16 cellular contexts compared by ENCODE assay signal in the genomic region with DNA sequence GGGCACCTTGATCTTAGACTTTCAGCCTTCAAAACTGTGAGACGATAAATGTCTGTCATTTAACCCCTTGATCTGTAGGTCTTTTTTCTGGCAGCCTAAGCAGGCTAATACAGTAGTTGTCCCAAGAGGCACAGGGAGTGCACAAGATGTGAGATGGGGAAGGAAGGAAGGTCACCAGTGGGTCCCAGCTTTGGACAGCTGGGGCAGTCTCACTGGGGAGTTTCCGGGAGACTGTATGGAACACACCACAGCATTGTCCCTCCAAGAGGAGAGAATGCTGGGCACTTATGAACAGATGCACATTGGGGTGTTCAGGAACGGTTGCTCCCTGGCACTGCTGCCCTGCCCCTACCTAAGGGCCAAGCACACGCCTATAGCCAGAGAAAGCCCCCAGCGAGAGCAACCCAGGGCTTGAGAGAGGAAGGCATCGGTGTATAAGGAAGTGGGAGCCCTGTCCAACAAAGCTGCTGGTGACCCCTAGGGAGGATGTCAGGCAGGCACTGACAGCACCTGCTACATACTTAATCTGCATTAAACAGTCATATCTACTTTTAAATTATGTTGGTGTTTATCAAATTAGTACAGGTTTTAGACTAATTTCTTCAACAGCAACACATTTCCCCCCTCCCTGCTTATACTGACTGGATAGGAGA. TPM values are rescaled to one million over a fixed set of nuclear protein-coding genes. Genes with fewer than 3 reads are reported as not detected.
DNase-seq lines count a peak whose midpoint lies in the region; ATAC-seq and TF ChIP-seq lines count a peak whose summit lies in the region.
"Had no signal": no experiment of that assay in that cellular context is flagged by ENCODE, and none has a peak within 500 bp of the region (broad histone marks: within the 10 kb centered on the region; RNA-seq: fewer than 3 reads in every experiment).

No MANE protein-coding gene starts in this region.

- peaks cover 85% of the 10 kb centered on the region for H3K4me1 ChIP-seq in MM.1S (ENCODE audit: low read length)
- H3K4me1 ChIP-seq: colonic mucosa had no signal

- no peak overlapping the region for H3K4me3 ChIP-seq in MM.1S (ENCODE audit: low read length)
- H3K4me3 ChIP-seq: colonic mucosa had no signal

- H3F3A ChIP-seq in MM.1S (ENCODE audit: insufficient read depth, low read length), result peaks cover 25% of the 10 kb centered on the region

- H2AFZ ChIP-seq in MM.1S (ENCODE audit: low read length), result no peak overlapping the region

- no peak for TF ChIP-seq CTCF in MM.1S (IDR thresholded peaks at IDR 0.05; ENCODE audit: low read length)

- POLR2A ChIA-PET in activated naive CD8-positive, alpha-beta T cell treated with anti-CD3 and anti-CD28 coated beads, Interleukin-2, amount 10 ng/mL, durations not matched to agents 7 days and 5 days (lab: Charles Lee), result no interaction called here

- H3K9me3 ChIP-seq in MM.1S (replicated peaks; ENCODE audit: insufficient read depth, low read length), result no peaks in the 10 kb centered on the region
- H3K9me3 ChIP-seq: colonic mucosa had no signal

- ATAC-seq in activated naive CD8-positive, alpha-beta T cell treated with anti-CD3 and anti-CD28 coated beads, Interleukin-2, amount 10 ng/mL, durations not matched to agents 7 days and 5 days (ENCODE audit: low read depth), result peak; percentile 38
- ATAC-seq in GM19035 (IDR thresholded peaks at IDR 0.05; ENCODE audit: unreplicated experiment), result no peak

- peaks cover 6% of the 10 kb centered on the region for H3K36me3 Mint-ChIP-seq in activated naive CD8-positive, alpha-beta T cell treated with anti-CD3 and anti-CD28 coated beads, Interleukin-2, amount 10 ng/mL, durations not matched to agents 7 days and 5 days
- H3K36me3 Mint-ChIP-seq in activated naive CD8-positive, alpha-beta T cell treated with anti-CD3 and anti-CD28 coated beads for 36 hours, result no peaks in the 10 kb centered on the region

- DNase-seq in activated naive CD8-positive, alpha-beta T cell treated with anti-CD3 and anti-CD28 coated beads, Interleukin-2, amount 10 ng/mL, durations not matched to agents 7 days and 5 days, result no peak
- no peak for DNase-seq in activated naive CD8-positive, alpha-beta T cell treated with anti-CD3 and anti-CD28 coated beads for 36 hours
- no peak for DNase-seq in MM.1S
- no peak for DNase-seq in caudate nucleus (lab: John Stamatoyannopoulos, UW)
- DNase-seq in mesenteric fat pad (ENCODE audit: low spot score), result no peak
- no peak for DNase-seq in middle frontal gyrus (ENCODE audit: extremely low spot score, low spot score)
- DNase-seq in KG1 (lab: John Stamatoyannopoulos, UW), result no peak
- DNase-seq: activated CD4-positive, alpha-beta T cell treated with anti-CD3 and anti-CD28 coated beads, Interleukin-2, amount 50 U/mL, for 1 hour; activated naive CD4-positive, alpha-beta T cell treated with anti-CD3 and anti-CD28 coated beads, Interleukin-2, amount 50 U/mL, for 16 hours; activated T-cell treated with anti-CD3 and anti-CD28 coated beads, Interleukin-2, amount 50 U/mL, for 24 hours; colonic mucosa; H7; kidney glomerular epithelial cell; NCI-H1417; SW 1271 had no signal

- H3K9ac ChIP-seq in MM.1S (ENCODE audit: low read length), result no peak overlapping the region

- H3K27me3 ChIP-seq in MM.1S (replicated peaks; ENCODE audit: insufficient read depth, low read length), result no peaks in the 10 kb centered on the region
- H3K27me3 ChIP-seq: colonic mucosa had no signal

- H3K9me3 Mint-ChIP-seq in activated naive CD8-positive, alpha-beta T cell treated with anti-CD3 and anti-CD28 coated beads, Interleukin-2, amount 10 ng/mL, durations not matched to agents 7 days and 5 days, result peaks cover 2% of the 10 kb centered on the region
- H3K9me3 Mint-ChIP-seq in activated naive CD8-positive, alpha-beta T cell treated with anti-CD3 and anti-CD28 coated beads for 36 hours, result no peaks in the 10 kb centered on the region
- H3K9me3 Mint-ChIP-seq: activated T-cell treated with anti-CD3 and anti-CD28 coated beads, Interleukin-2, amount 50 U/mL, for 24 hours had no signal

- H3K27ac Mint-ChIP-seq in activated naive CD8-positive, alpha-beta T cell treated with anti-CD3 and anti-CD28 coated beads, Interleukin-2, amount 10 ng/mL, durations not matched to agents 7 days and 5 days, result no peak overlapping the region
- no peak overlapping the region for H3K27ac Mint-ChIP-seq in activated naive CD8-positive, alpha-beta T cell treated with anti-CD3 and anti-CD28 coated beads for 36 hours
- H3K27ac Mint-ChIP-seq: activated T-cell treated with anti-CD3 and anti-CD28 coated beads, Interleukin-2, amount 50 U/mL, for 24 hours had no signal

- H3K9me2 ChIP-seq in MM.1S (replicated peaks; ENCODE audit: insufficient read depth, low read length), result no peaks in the 10 kb centered on the region

- 0 out of 2 replicates have a peak overlapping the region, but pooled peaks have one; percentile 6 for H3K4me2 ChIP-seq in MM.1S (ENCODE audit: low read depth, low read length)

- no peaks in the 10 kb centered on the region for H4K20me1 ChIP-seq in MM.1S (ENCODE audit: insufficient read depth, low read length)

- no peaks in the 10 kb centered on the region for H3K36me3 ChIP-seq in MM.1S (replicated peaks; ENCODE audit: insufficient read depth, low read length)
- H3K36me3 ChIP-seq: colonic mucosa had no signal

- H3K27ac ChIP-seq in MM.1S (ENCODE audit: low read length) (no peak overlapping the region), caudate nucleus (ENCODE audit: low read depth, low read length) (peak overlapping the region; percentile 55)
- H3K27ac ChIP-seq: colonic mucosa had no signal

- no peak overlapping the region for H3K4me3 Mint-ChIP-seq in activated naive CD8-positive, alpha-beta T cell treated with anti-CD3 and anti-CD28 coated beads, Interleukin-2, amount 10 ng/mL, durations not matched to agents 7 days and 5 days
- no peak overlapping the region for H3K4me3 Mint-ChIP-seq in activated naive CD8-positive, alpha-beta T cell treated with anti-CD3 and anti-CD28 coated beads for 36 hours
- H3K4me3 Mint-ChIP-seq: activated T-cell treated with anti-CD3 and anti-CD28 coated beads, Interleukin-2, amount 50 U/mL, for 24 hours had no signal

- no peaks in the 10 kb centered on the region for H3K79me2 ChIP-seq in MM.1S (ENCODE audit: low read length)

- H3K27me3 Mint-ChIP-seq in activated naive CD8-positive, alpha-beta T cell treated with anti-CD3 and anti-CD28 coated beads, Interleukin-2, amount 10 ng/mL, durations not matched to agents 7 days and 5 days, result no peaks in the 10 kb centered on the region
- H3K27me3 Mint-ChIP-seq in activated naive CD8-positive, alpha-beta T cell treated with anti-CD3 and anti-CD28 coated beads for 36 hours, result no peaks in the 10 kb centered on the region
- H3K27me3 Mint-ChIP-seq: activated T-cell treated with anti-CD3 and anti-CD28 coated beads, Interleukin-2, amount 50 U/mL, for 24 hours had no signal

- H3K4me1 Mint-ChIP-seq in activated naive CD8-positive, alpha-beta T cell treated with anti-CD3 and anti-CD28 coated beads, Interleukin-2, amount 10 ng/mL, durations not matched to agents 7 days and 5 days, result peaks cover 31% of the 10 kb centered on the region
- H3K4me1 Mint-ChIP-seq in activated naive CD8-positive, alpha-beta T cell treated with anti-CD3 and anti-CD28 coated beads for 36 hours, result peaks cover 26% of the 10 kb centered on the region

RNA-seq across cellular contexts. Expression of gene NCK2, which starts 11.6 kb away (rescaled TPM):
- total RNA-seq in activated naive CD8-positive, alpha-beta T cell treated with anti-CD3 and anti-CD28 coated beads, Interleukin-2, amount 10 ng/mL, durations not matched to agents 7 days and 5 days, result 10 to 100 TPM; 69.6 to 70.0 TPM
- 10 to 100 TPM; 76.1 to 78.1 TPM for total RNA-seq in activated naive CD8-positive, alpha-beta T cell treated with anti-CD3 and anti-CD28 coated beads for 36 hours
- total RNA-seq in mesenteric fat pad, result 39.7 TPM
